8 cellular contexts compared by ENCODE assay signal in genomic region chr11:96293583-96293982, GRCh38. TPM values are rescaled to one million over a fixed set of nuclear protein-coding genes. Genes with fewer than 3 reads are reported as not detected.
DNase-seq lines count a peak whose midpoint lies in the region; ATAC-seq and TF ChIP-seq lines count a peak whose summit lies in the region.

No MANE protein-coding gene starts in this region.

- H3K27ac ChIP-seq in heart left ventricle (peak overlapping the region in 11 of 12 donors; percentile 9 to 68 (median 40)), brain microvascular endothelial cell (peak overlapping the region; percentile 47)

- in situ Hi-C loops in brain microvascular endothelial cell (cut with HindIII; ENCODE audit: low pct_ligation_motif_present, low sequenced_read_pairs), result no loop called here

- H3K9me3 ChIP-seq in heart left ventricle, result no peaks in the 10 kb centered on the region

- H3K36me3 ChIP-seq in heart left ventricle (peaks cover 0 to 15% (median 0%) of the 10 kb centered on the region in 9 donors), brain microvascular endothelial cell (replicated peaks) (no peaks in the 10 kb centered on the region)

- H3K27ac Mint-ChIP-seq in stimulated activated effector memory CD8-positive, alpha-beta T cell treated with anti-CD3 and anti-CD28 coated beads, Interleukin-12 subunit alpha, Interleukin-12 subunit beta, amount 100 ng/mL, for 72 hours, result no peak overlapping the region

- H3K4me3 Mint-ChIP-seq in stimulated activated effector memory CD8-positive, alpha-beta T cell treated with anti-CD3 and anti-CD28 coated beads, Interleukin-12 subunit alpha, Interleukin-12 subunit beta, amount 100 ng/mL, for 72 hours, result peak overlapping the region; percentile 7

- DNase-seq in heart left ventricle (no peak), Right ventricle myocardium inferior (ENCODE audit: missing footprints) (no peak), brain microvascular endothelial cell (peak; percentile 39), NCI-H69 (lab: John Stamatoyannopoulos, UW) (no peak), NCI-H128 (lab: John Stamatoyannopoulos, UW; ENCODE audit: unreplicated experiment) (no peak), SHP77 (lab: John Stamatoyannopoulos, UW) (no peak)
- DNase-seq in stimulated activated effector memory CD8-positive, alpha-beta T cell treated with anti-CD3 and anti-CD28 coated beads, Interleukin-12 subunit alpha, Interleukin-12 subunit beta, amount 100 ng/mL, for 72 hours (ENCODE audit: low spot score in 2 of 2), result no peak

- peak overlapping the region in 4 of 12 donors; percentile 4 to 21 (median 10) for H3K4me3 ChIP-seq in heart left ventricle
- H3K4me3 ChIP-seq in brain microvascular endothelial cell (ENCODE audit: low read depth, low read length), result no peak overlapping the region

- H3K27me3 ChIP-seq in heart left ventricle, result no peaks in the 10 kb centered on the region
- H3K27me3 ChIP-seq in brain microvascular endothelial cell (replicated peaks), result no peaks in the 10 kb centered on the region

- no peaks in the 10 kb centered on the region for H3K9me3 Mint-ChIP-seq in stimulated activated effector memory CD8-positive, alpha-beta T cell treated with anti-CD3 and anti-CD28 coated beads, Interleukin-12 subunit alpha, Interleukin-12 subunit beta, amount 100 ng/mL, for 72 hours

- ATAC-seq in heart left ventricle (peak in 1 of 4 donors; percentile 20), Right ventricle myocardium inferior (no peak), HG03108 (IDR thresholded peaks at IDR 0.05; ENCODE audit: unreplicated experiment) (peak; percentile 81)
- peak; percentile 97 for ATAC-seq in stimulated activated effector memory CD8-positive, alpha-beta T cell treated with anti-CD3 and anti-CD28 coated beads, Interleukin-12 subunit alpha, Interleukin-12 subunit beta, amount 100 ng/mL, for 72 hours

- no peaks in the 10 kb centered on the region for H3K36me3 Mint-ChIP-seq in stimulated activated effector memory CD8-positive, alpha-beta T cell treated with anti-CD3 and anti-CD28 coated beads, Interleukin-12 subunit alpha, Interleukin-12 subunit beta, amount 100 ng/mL, for 72 hours

- intact Hi-C loops in heart left ventricle (cut with DNase I) (no loop called here), Right ventricle myocardium inferior (cut with DNase I) (no loop called here)

- H3K4me1 ChIP-seq in heart left ventricle, result peaks cover 0 to 30% (median 17%) of the 10 kb centered on the region in 12 donors

- peaks cover 29% of the 10 kb centered on the region for H3K4me1 Mint-ChIP-seq in stimulated activated effector memory CD8-positive, alpha-beta T cell treated with anti-CD3 and anti-CD28 coated beads, Interleukin-12 subunit alpha, Interleukin-12 subunit beta, amount 100 ng/mL, for 72 hours

- WGBS in heart left ventricle, 4 donors, result 29 to 40% (median 32%) methylated on average over 3 of the region's 3 CpGs

- TF ChIP-seq CTCF in heart left ventricle (IDR thresholded peaks at IDR 0.05) (no peak), brain microvascular endothelial cell (IDR thresholded peaks at IDR 0.05; ENCODE audit: low read depth, low read length, missing control alignments) (no peak)

- no peak for TF ChIP-seq POLR2A in heart left ventricle (IDR thresholded peaks at IDR 0.05)

RNA-seq across cellular contexts. Expression of gene MAML2, which starts 49.4 kb away (rescaled TPM):
- total RNA-seq in heart left ventricle (10 to 100 TPM in 3 of 9 donors, 1 to 10 TPM in 6; 2.1 to 10.8 (median 6.1) TPM), Right ventricle myocardium inferior (5.2 TPM)
- polyA plus RNA-seq in heart left ventricle, result 1 to 10 TPM; 1.3 to 1.8 TPM
